In genomic region chr16:18869043-18869771, GRCh38 we compare ENCODE assay signal across 8 cellular contexts. TPM values are rescaled to one million over a fixed set of nuclear protein-coding genes. Genes with fewer than 3 reads are reported as not detected.
A peak's percentile ranks its signal among the peaks of the same experiment; 100 is the strongest.
DNase-seq lines count a peak whose midpoint lies in the region; ATAC-seq and TF ChIP-seq lines count a peak whose summit lies in the region.
"Not testable (repeated sequence)": the region's sequence is repeated elsewhere in the genome, so short reads cannot be mapped to it uniquely, and the experiment has no call there.

No MANE protein-coding gene starts in this region.

- not testable (repeated sequence) for H3K27me3 ChIP-seq in BE2C

- not testable (repeated sequence) for H3K4me3 Mint-ChIP-seq in activated CD4-positive, alpha-beta T cell treated with anti-CD3 and anti-CD28 coated beads for 36 hours; activated naive CD8-positive, alpha-beta T cell treated with anti-CD3 and anti-CD28 coated beads, Interleukin-2, amount 50 U/mL, for 24 hours; chondrocyte (ENCODE audit: unreplicated experiment); mesothelial cell of epicardium; stimulated activated effector memory CD8-positive, alpha-beta T cell treated with anti-CD3 and anti-CD28 coated beads, Interleukin-12 subunit alpha, Interleukin-12 subunit beta, amount 100 ng/mL, for 72 hours

- H3K9me3 Mint-ChIP-seq in activated CD4-positive, alpha-beta T cell treated with anti-CD3 and anti-CD28 coated beads for 36 hours (ENCODE audit: low read depth); activated naive CD8-positive, alpha-beta T cell treated with anti-CD3 and anti-CD28 coated beads, Interleukin-2, amount 50 U/mL, for 24 hours; chondrocyte (ENCODE audit: low read depth); mesothelial cell of epicardium; stimulated activated effector memory CD8-positive, alpha-beta T cell treated with anti-CD3 and anti-CD28 coated beads, Interleukin-12 subunit alpha, Interleukin-12 subunit beta, amount 100 ng/mL, for 72 hours: not testable (repeated sequence)

- H3K4me1 ChIP-seq in BE2C: not testable (repeated sequence)

- not testable (repeated sequence) for H3K9me3 ChIP-seq in BE2C

- H3K27me3 Mint-ChIP-seq in activated CD4-positive, alpha-beta T cell treated with anti-CD3 and anti-CD28 coated beads for 36 hours; activated naive CD8-positive, alpha-beta T cell treated with anti-CD3 and anti-CD28 coated beads, Interleukin-2, amount 50 U/mL, for 24 hours; chondrocyte (ENCODE audit: low read depth); mesothelial cell of epicardium (ENCODE audit: low read depth): not testable (repeated sequence)

- H3K36me3 Mint-ChIP-seq in activated CD4-positive, alpha-beta T cell treated with anti-CD3 and anti-CD28 coated beads for 36 hours (ENCODE audit: low read depth): peaks cover 23% of the 10 kb centered on the region
- peaks cover 43% of the 10 kb centered on the region for H3K36me3 Mint-ChIP-seq in activated naive CD8-positive, alpha-beta T cell treated with anti-CD3 and anti-CD28 coated beads, Interleukin-2, amount 50 U/mL, for 24 hours (ENCODE audit: low read depth)
- not testable (repeated sequence) for H3K36me3 Mint-ChIP-seq in chondrocyte (ENCODE audit: low read depth)
- H3K36me3 Mint-ChIP-seq in mesothelial cell of epicardium: peaks cover 19% of the 10 kb centered on the region
- H3K36me3 Mint-ChIP-seq in stimulated activated effector memory CD8-positive, alpha-beta T cell treated with anti-CD3 and anti-CD28 coated beads, Interleukin-12 subunit alpha, Interleukin-12 subunit beta, amount 100 ng/mL, for 72 hours: peaks cover 98% of the 10 kb centered on the region

- CTCF ChIA-PET in activated CD4-positive, alpha-beta T cell treated with anti-CD3 and anti-CD28 coated beads for 36 hours (lab: Charles Lee): interaction anchor here (0.7 kb wide), 1 partner anchor 253 kb away, joined by 3 read pairs; no protein-coding TSS in a partner anchor

- not testable (repeated sequence) for H3K36me3 ChIP-seq in BE2C

- intact Hi-C loops in activated CD4-positive, alpha-beta T cell treated with anti-CD3 and anti-CD28 coated beads for 36 hours (cut with DNase I, micrococcal nuclease): not testable (repeated sequence)

- not testable (repeated sequence) for ATAC-seq in activated CD4-positive, alpha-beta T cell treated with anti-CD3 and anti-CD28 coated beads for 36 hours; activated naive CD8-positive, alpha-beta T cell treated with anti-CD3 and anti-CD28 coated beads, Interleukin-2, amount 50 U/mL, for 24 hours; stimulated activated effector memory CD8-positive, alpha-beta T cell treated with anti-CD3 and anti-CD28 coated beads, Interleukin-12 subunit alpha, Interleukin-12 subunit beta, amount 100 ng/mL, for 72 hours

- H3K4me3 ChIP-seq in BE2C (ENCODE audit: low read depth, low read length); fibroblast of pulmonary artery (replicated peaks; ENCODE audit: low read depth, low read length): not testable (repeated sequence)

- POLR2A ChIA-PET in activated CD4-positive, alpha-beta T cell treated with anti-CD3 and anti-CD28 coated beads for 36 hours (lab: Charles Lee): not testable (repeated sequence)

- not testable (repeated sequence) for TF ChIP-seq CTCF in BE2C (IDR thresholded peaks at IDR 0.05; ENCODE audit: low read depth, low read length); chondrocyte (IDR thresholded peaks at IDR 0.05); fibroblast of pulmonary artery (IDR thresholded peaks at IDR 0.05; ENCODE audit: low read length, missing control alignments); mesothelial cell of epicardium (IDR thresholded peaks at IDR 0.05; ENCODE audit: unreplicated experiment)

- H3K4me1 Mint-ChIP-seq in activated CD4-positive, alpha-beta T cell treated with anti-CD3 and anti-CD28 coated beads for 36 hours: peaks cover 19% of the 10 kb centered on the region
- H3K4me1 Mint-ChIP-seq in activated naive CD8-positive, alpha-beta T cell treated with anti-CD3 and anti-CD28 coated beads, Interleukin-2, amount 50 U/mL, for 24 hours: peaks cover 25% of the 10 kb centered on the region
- H3K4me1 Mint-ChIP-seq in chondrocyte (ENCODE audit: low read depth): peaks cover 22% of the 10 kb centered on the region
- not testable (repeated sequence) for H3K4me1 Mint-ChIP-seq in mesothelial cell of epicardium
- H3K4me1 Mint-ChIP-seq in stimulated activated effector memory CD8-positive, alpha-beta T cell treated with anti-CD3 and anti-CD28 coated beads, Interleukin-12 subunit alpha, Interleukin-12 subunit beta, amount 100 ng/mL, for 72 hours: peaks cover 11% of the 10 kb centered on the region

- peak overlapping the region; percentile 21 for H3K27ac Mint-ChIP-seq in activated CD4-positive, alpha-beta T cell treated with anti-CD3 and anti-CD28 coated beads for 36 hours
- peak overlapping the region; percentile 68 for H3K27ac Mint-ChIP-seq in activated naive CD8-positive, alpha-beta T cell treated with anti-CD3 and anti-CD28 coated beads, Interleukin-2, amount 50 U/mL, for 24 hours
- peak overlapping the region; percentile 41 for H3K27ac Mint-ChIP-seq in chondrocyte (ENCODE audit: unreplicated experiment)
- peak overlapping the region; percentile 59 for H3K27ac Mint-ChIP-seq in mesothelial cell of epicardium
- H3K27ac Mint-ChIP-seq in stimulated activated effector memory CD8-positive, alpha-beta T cell treated with anti-CD3 and anti-CD28 coated beads, Interleukin-12 subunit alpha, Interleukin-12 subunit beta, amount 100 ng/mL, for 72 hours: peak overlapping the region; percentile 12

- DNase-seq in BE2C: peak; percentile 27
- DNase-seq in LHCN-M2 (ENCODE audit: low read depth): peak; percentile 40
- not testable (repeated sequence) for DNase-seq in activated CD4-positive, alpha-beta T cell treated with anti-CD3 and anti-CD28 coated beads for 36 hours; activated naive CD8-positive, alpha-beta T cell treated with anti-CD3 and anti-CD28 coated beads, Interleukin-2, amount 50 U/mL, for 24 hours; chondrocyte (ENCODE audit: low spot score); mesothelial cell of epicardium (ENCODE audit: low spot score in 2 of 2, unreplicated experiment in 2 of 2); stimulated activated effector memory CD8-positive, alpha-beta T cell treated with anti-CD3 and anti-CD28 coated beads, Interleukin-12 subunit alpha, Interleukin-12 subunit beta, amount 100 ng/mL, for 72 hours (ENCODE audit: low spot score in 2 of 2)
- peak; percentile 64 for DNase-seq in fibroblast of pulmonary artery (ENCODE audit: low read depth)

RNA-seq across cellular contexts. Expression of gene SMG1, which starts 57.0 kb away (rescaled TPM):
- 18.6 TPM for polyA plus RNA-seq in BE2C (2012; ENCODE audit: insufficient read depth, insufficient read length, low read depth)
- total RNA-seq in LHCN-M2 (2014; rRNA removed) (21.1 and 31.6 TPM in 2 replicates), chondrocyte (61.3 to 69.6 TPM (median 65.8 TPM) in 3 replicates), mesothelial cell of epicardium (96.2 to 117 TPM (median 99.3 TPM) in 3 replicates)
- 6.3 TPM for polyA plus RNA-seq in LHCN-M2 (2012)
- total RNA-seq in activated CD4-positive, alpha-beta T cell treated with anti-CD3 and anti-CD28 coated beads for 36 hours: 100 to 1,000 TPM in 1 of 2 experiments, 10 to 100 TPM in 1; 82.2 to 101 TPM

Comparison
In these comparisons a context has a peak if more than half of its experiments do, and no peak if none do; other contexts are left out.
1. H3K27ac Mint-ChIP-seq: peak in every context shown above with its lines; median percentile 68 in activated naive CD8-positive, alpha-beta T cell treated with anti-CD3 and anti-CD28 coated beads, Interleukin-2, amount 50 U/mL, for 24 hours; 59 in mesothelial cell of epicardium; 41 in chondrocyte; 21 in activated CD4-positive, alpha-beta T cell treated with anti-CD3 and anti-CD28 coated beads for 36 hours; 12 in stimulated activated effector memory CD8-positive, alpha-beta T cell treated with anti-CD3 and anti-CD28 coated beads, Interleukin-12 subunit alpha, Interleukin-12 subunit beta, amount 100 ng/mL, for 72 hours.